Comparison of ENCODE assay signal across 19 cellular contexts in the genomic region with DNA sequence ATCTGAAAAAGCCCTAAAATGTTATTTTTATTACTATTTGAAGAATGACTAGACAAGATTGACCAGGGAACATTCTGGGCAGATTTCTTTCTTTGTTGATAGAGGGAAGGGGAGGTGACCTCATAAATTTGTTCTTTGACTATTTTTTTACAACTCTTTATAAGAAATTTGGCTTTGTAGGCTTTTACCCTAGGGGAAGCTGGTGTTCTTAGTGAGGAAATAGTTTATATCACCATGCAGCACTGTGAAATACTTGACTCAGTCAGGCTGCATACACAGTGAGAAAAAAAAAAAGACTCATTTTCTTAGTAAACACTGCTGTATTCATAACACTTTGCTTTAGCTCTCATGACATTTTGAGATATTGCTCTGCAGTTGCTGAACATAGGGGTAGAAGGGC.
DNase-seq lines count a peak whose midpoint lies in the region; ATAC-seq and TF ChIP-seq lines count a peak whose summit lies in the region.
"Had no signal": no experiment of that assay in that cellular context is flagged by ENCODE, and none has a peak within 500 bp of the region (broad histone marks: within the 10 kb centered on the region; RNA-seq: fewer than 3 reads in every experiment).

No MANE protein-coding gene starts in this region.

- H3K9me3 ChIP-seq in body of pancreas (no peaks in the 10 kb centered on the region), gastroesophageal sphincter (no peaks in the 10 kb centered on the region), osteoblast (ENCODE audit: low read depth, low read length) (no peaks in the 10 kb centered on the region), transverse colon (no peaks in the 10 kb centered on the region), left lung (no peaks in the 10 kb centered on the region)
- H3K9me3 ChIP-seq: prostate gland had no signal

- no peaks in the 10 kb centered on the region for H3K36me3 ChIP-seq in body of pancreas (replicated peaks in 1 of 2; ENCODE audit: insufficient read depth in 1 of 2, low read depth in 2 of 2)
- H3K36me3 ChIP-seq in gastroesophageal sphincter: no peaks in the 10 kb centered on the region
- H3K36me3 ChIP-seq in osteoblast (ENCODE audit: insufficient read depth, low read length): no peaks in the 10 kb centered on the region
- H3K36me3 ChIP-seq in transverse colon: no peaks in the 10 kb centered on the region
- no peaks in the 10 kb centered on the region for H3K36me3 ChIP-seq in left lung
- H3K36me3 ChIP-seq: prostate gland had no signal

- no peak for DNase-seq in body of pancreas
- DNase-seq in osteoblast (ENCODE audit: insufficient read length, low spot score, missing footprints): peak; percentile 42
- DNase-seq in transverse colon: no peak
- DNase-seq in NCI-H2227 (lab: John Stamatoyannopoulos, UW; ENCODE audit: unreplicated experiment): no peak
- no peak for DNase-seq in UCSD-AML1 (lab: John Stamatoyannopoulos, UW; ENCODE audit: unreplicated experiment)
- DNase-seq in left lung: no peak
- DNase-seq in NCI-H1694 treated with DMSO at 0.1 percent for 48 hours (lab: John Stamatoyannopoulos, UW): no peak
- DNase-seq: activated CD4-positive, alpha-beta T cell treated with anti-CD3 and anti-CD28 coated beads, Interleukin-2, amount 10 ng/mL, durations not matched to agents 24 days and 14 days; activated CD8-positive, alpha-beta memory T cell treated with anti-CD3 and anti-CD28 coated beads, Interleukin-2, amount 50 U/mL, for 48 hours; activated effector memory CD4-positive, alpha-beta T cell treated with anti-CD3 and anti-CD28 coated beads, Interleukin-2, amount 50 U/mL, for 16 hours; CD4-positive, alpha-beta memory T cell; DMS79 treated with DMSO at 0.1 percent for 48 hours; effector memory CD4-positive, alpha-beta T cell; NCI-H1105; NCI-H2171 treated with DMSO at 0.1 percent for 48 hours had no signal

- intact Hi-C loops in body of pancreas (cut with DNase I): no loop called here
- intact Hi-C loops in transverse colon (cut with DNase I; ENCODE audit: low total_unique reads): no loop called here
- intact Hi-C loops in left lung (cut with DNase I): no loop called here

- H2AFZ ChIP-seq in osteoblast (ENCODE audit: low read length): no peak overlapping the region

- H3K4me3 ChIP-seq in body of pancreas: no peak overlapping the region
- no peak overlapping the region for H3K4me3 ChIP-seq in gastroesophageal sphincter
- H3K4me3 ChIP-seq in osteoblast (ENCODE audit: insufficient read depth, low read length): no peak overlapping the region
- no peak overlapping the region for H3K4me3 ChIP-seq in transverse colon
- no peak overlapping the region for H3K4me3 ChIP-seq in left lung
- H3K4me3 ChIP-seq: prostate gland had no signal

- in situ Hi-C loops in transverse colon (cut with MboI; ENCODE audit: low pct_ligation_motif_present in 1 of 4, low pct_unique_long_range_greater_than_20kb in 1 of 4, low sequenced_read_pairs in 3 of 4): no loop called here

- TF ChIP-seq EP300 in gastroesophageal sphincter (IDR thresholded peaks at IDR 0.05) (no peak), transverse colon (IDR thresholded peaks at IDR 0.05; ENCODE audit: low read depth) (no peak)

- H3K27me3 ChIP-seq in body of pancreas (no peaks in the 10 kb centered on the region), gastroesophageal sphincter (no peaks in the 10 kb centered on the region), osteoblast (ENCODE audit: insufficient read depth, low read length) (peaks cover 3% of the 10 kb centered on the region), transverse colon (no peaks in the 10 kb centered on the region), left lung (no peaks in the 10 kb centered on the region)

- H3K27ac ChIP-seq in body of pancreas: peak overlapping the region in 1 of 4 donors; percentile 30
- H3K27ac ChIP-seq in gastroesophageal sphincter: peak overlapping the region in 2 of 4 donors; percentile 38 to 64
- no peak overlapping the region for H3K27ac ChIP-seq in osteoblast (ENCODE audit: low read depth, low read length)
- H3K27ac ChIP-seq in transverse colon: peak overlapping the region in 3 of 4 donors; percentile 3 to 49 (median 43)
- no peak overlapping the region for H3K27ac ChIP-seq in left lung

- no peaks in the 10 kb centered on the region for H3K79me2 ChIP-seq in osteoblast (ENCODE audit: insufficient read depth, low read length)

- TF ChIP-seq POLR2A in body of pancreas (IDR thresholded peaks at IDR 0.05) (no peak), gastroesophageal sphincter (IDR thresholded peaks at IDR 0.05) (no peak), transverse colon (IDR thresholded peaks at IDR 0.05) (no peak)

- TF ChIP-seq CTCF in body of pancreas (IDR thresholded peaks at IDR 0.05): no peak
- TF ChIP-seq CTCF in gastroesophageal sphincter (IDR thresholded peaks at IDR 0.05): no peak
- no peak for TF ChIP-seq CTCF in osteoblast (IDR thresholded peaks at IDR 0.05; ENCODE audit: extremely low read depth, low read depth, low read length)
- no peak for TF ChIP-seq CTCF in transverse colon (IDR thresholded peaks at IDR 0.05)
- no peak for TF ChIP-seq CTCF in left lung (IDR thresholded peaks at IDR 0.05)

- H3K4me1 ChIP-seq in body of pancreas (peaks cover 3% of the 10 kb centered on the region), gastroesophageal sphincter (peaks cover 0 to 21% (median 6%) of the 10 kb centered on the region in 3 donors), osteoblast (ENCODE audit: insufficient read depth, low read length) (no peaks in the 10 kb centered on the region), transverse colon (peaks cover 0 to 25% (median 19%) of the 10 kb centered on the region in 4 donors), left lung (no peaks in the 10 kb centered on the region)

- H3K4me2 ChIP-seq in osteoblast (ENCODE audit: insufficient read depth, low read length): no peak overlapping the region

- peak; percentile 42 for ATAC-seq in body of pancreas
- peak; percentile 89 for ATAC-seq in gastroesophageal sphincter
- no peak for ATAC-seq in left lung
- ATAC-seq: left lobe of liver; stimulated activated effector memory CD8-positive, alpha-beta T cell treated with anti-CD3 and anti-CD28 coated beads, Interleukin-12 subunit alpha, Interleukin-12 subunit beta, amount 100 ng/mL, for 72 hours had no signal

- no peaks in the 10 kb centered on the region for H4K20me1 ChIP-seq in osteoblast (ENCODE audit: insufficient read depth, low read length)

Comparison
In these comparisons a context has a peak if more than half of its experiments do, and no peak if none do; other contexts are left out.
1. H3K27ac ChIP-seq: peak in transverse colon (3 of 4); none in osteoblast (single experiment) and left lung (0 of 2).